Comparison of ENCODE assay signal across 8 cellular contexts in genomic region chr6:158168054-158168303, GRCh38. TPM values are rescaled to one million over a fixed set of nuclear protein-coding genes. Genes with fewer than 3 reads are reported as not detected.
A peak's percentile ranks its signal among the peaks of the same experiment; 100 is the strongest.
DNase-seq lines count a peak whose midpoint lies in the region; ATAC-seq, FAIRE-seq and TF ChIP-seq lines count a peak whose summit lies in the region.

Gene SERAC1, minus strand, starts transcription at chr6:158168262. Its CDS starts 9,899 bp downstream, at chr6:158158363.

- in situ Hi-C loops in G401 (cut with HindIII; ENCODE audit: low sequenced_read_pairs) = no loop called here
- in situ Hi-C loops in Panc1 (cut with HindIII; ENCODE audit: low pct_unique_long_range_greater_than_20kb, low sequenced_read_pairs) = no loop called here

- 0 to 1% methylated on average over 23 to 29 of the region's 29 CpGs for WGBS in pancreas, 2 donors

- H3K27ac ChIP-seq in Panc1 (ENCODE audit: low read length) (peak within 1 kb of the TSS; percentile 86), pancreas (peak within 1 kb of the TSS; percentile 94 to 98 (median 97))

- CTCF ChIA-PET in Panc1 (lab: Charles Lee) = interaction anchor here (0.6 kb wide), 1 partner anchor 494 kb away, joined by 5 read pairs; no protein-coding TSS in a partner anchor

- TF ChIP-seq CTCF in Panc1 (IDR thresholded peaks at IDR 0.05) (no peak), epithelial cell of proximal tubule (conservative IDR thresholded peaks at IDR 0.05; ENCODE audit: low read depth, low read length) (no peak), pancreas (IDR thresholded peaks at IDR 0.05) (no peak)

- DNase-seq in G401 (ENCODE audit: low spot score) (no peak), Panc1 (ENCODE audit: low read depth, low spot score) (no peak), epithelial cell of proximal tubule (ENCODE audit: low read depth) (no peak), pancreas (no peak), HTR-8/SVneo (ENCODE audit: insufficient read length, low spot score) (no peak), germinal center (ENCODE audit: low spot score) (no peak)

- intact Hi-C loops in Panc1 (cut with micrococcal nuclease; ENCODE audit: unreplicated experiment) = no loop called here
- intact Hi-C loops in pancreas (cut with DNase I) = no loop called here

- no peaks in the 10 kb centered on the region for H3K27me3 ChIP-seq in Panc1 (ENCODE audit: control insufficient read depth, insufficient read depth, low read length)
- H3K27me3 ChIP-seq in pancreas = no peaks in the 10 kb centered on the region

- no TSS peak for BruUV-seq in Panc1 (replicated peaks; lab: Mats Ljungman, UMichigan)

- H3K9me3 ChIP-seq in Panc1 (ENCODE audit: control insufficient read depth, insufficient read depth, low read depth, low read length) = no peaks in the 10 kb centered on the region
- no peaks in the 10 kb centered on the region for H3K9me3 ChIP-seq in pancreas

- H3K36me3 ChIP-seq in Panc1 (ENCODE audit: control insufficient read depth, insufficient read depth, low read length) (no peaks in the 10 kb centered on the region; the same call in 1 of the 2 replicates), pancreas (no peaks in the 10 kb centered on the region)

- ATAC-seq in Panc1 = no peak
- ATAC-seq in pancreas = no peak
- ATAC-seq in HG03565 (IDR thresholded peaks at IDR 0.05; ENCODE audit: unreplicated experiment) = no peak
- no peak for ATAC-seq in GM18519 (IDR thresholded peaks at IDR 0.05; ENCODE audit: low FRiP score, unreplicated experiment)

- H3K4me1 ChIP-seq in Panc1 (ENCODE audit: control insufficient read depth, insufficient read depth, low read length) (peaks cover 12% of the 10 kb centered on the region), pancreas (peaks cover 0 to 9% (median 4%) of the 10 kb centered on the region in 3 donors)

- no peak for FAIRE-seq in pancreas (lab: Jason Lieb, UNC)
- FAIRE-seq in HTR-8/SVneo (lab: Jason Lieb, UNC) = no peak

- POLR2A ChIA-PET in Panc1 (lab: Charles Lee) = no interaction called here

- H3K4me3 ChIP-seq in Panc1 (ENCODE audit: low read depth in 2 of 2, low read length in 2 of 2) (peak within 1 kb of the TSS; percentile 66 to 89), epithelial cell of proximal tubule (ENCODE audit: low read depth, low read length) (peak within 1 kb of the TSS; percentile 93), pancreas (peak within 1 kb of the TSS; percentile 63 to 88 (median 76))

RNA-seq across cellular contexts. Expression of gene SERAC1, which starts in this region (rescaled TPM):
- total RNA-seq in G401 (2014; rRNA removed; shearing (Covaris generic)) = 10.6 and 16.8 TPM in 2 replicates
- total RNA-seq in Panc1 (2021; ENCODE audit: unreplicated experiment) (8.2 TPM), epithelial cell of proximal tubule (5.1 and 7.5 TPM in 2 replicates), pancreas (10 to 100 TPM in 1 of 6 donors, 1 to 10 TPM in 5; 7.0 to 14.3 (median 8.1) TPM)
- 4.7 TPM for polyA plus RNA-seq in Panc1 (2012; ENCODE audit: insufficient read length)
- 10 to 100 TPM in 1 of 2 donors, 1 to 10 TPM in 1; 6.3 to 13.1 TPM for polyA plus RNA-seq in pancreas
